22 cellular contexts compared by ENCODE assay signal in the genomic region with DNA sequence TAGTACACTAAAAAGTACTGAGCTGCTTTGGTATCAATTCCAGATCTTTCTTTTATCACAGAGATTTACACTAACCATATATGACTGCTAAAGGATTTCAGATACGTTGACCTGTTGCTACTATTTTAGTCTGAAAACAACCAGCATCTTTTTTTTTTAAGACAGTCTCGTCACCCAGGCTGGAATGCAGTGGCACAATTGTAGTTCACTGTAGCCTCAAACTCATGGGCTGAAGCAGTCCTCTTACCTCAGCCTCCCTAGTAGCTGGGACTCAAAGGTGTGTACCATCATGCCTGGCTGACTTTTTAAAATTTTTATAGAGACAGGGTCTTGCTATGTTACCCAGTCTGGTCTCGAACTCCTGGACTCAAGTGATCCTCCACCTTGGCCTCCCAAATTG. TPM values are rescaled to one million over a fixed set of nuclear protein-coding genes. Genes with fewer than 3 reads are reported as not detected.
DNase-seq lines count a peak whose midpoint lies in the region; ATAC-seq, FAIRE-seq and TF ChIP-seq lines count a peak whose summit lies in the region.
"Had no signal": no experiment of that assay in that cellular context is flagged by ENCODE, and none has a peak within 500 bp of the region (broad histone marks: within the 10 kb centered on the region; RNA-seq: fewer than 3 reads in every experiment).

No MANE protein-coding gene starts in this region.

- no peak overlapping the region for H3K18ac ChIP-seq in H9 (ENCODE audit: insufficient read length, low read depth, low read length)

- H4K5ac ChIP-seq in H9 (ENCODE audit: insufficient read length, low read depth, low read length) = no peak overlapping the region

- H3K36me3 Mint-ChIP-seq in CD14-positive monocyte (peaks cover 31 to 36% of the 10 kb centered on the region in 2 donors), H9 (ENCODE audit: insufficient read depth in 1 of 3, low read depth in 3 of 3) (peaks cover 31 to 48% (median 46%) of the 10 kb centered on the region in 3 experiments; a peak in 6 of 7 replicates), nephron progenitor cell (ENCODE audit: low read depth) (peaks cover 55% of the 10 kb centered on the region)
- H3K36me3 Mint-ChIP-seq in central memory CD8-positive, alpha-beta T cell (ENCODE audit: insufficient read depth) = peaks cover 25% of the 10 kb centered on the region

- no peaks in the 10 kb centered on the region for H3K79me1 ChIP-seq in H9 (ENCODE audit: insufficient read depth, low read depth, low read length, poor library complexity, severe bottlenecking)

- H3K27me3 Mint-ChIP-seq in CD14-positive monocyte (ENCODE audit: low read depth in 3 of 3) = peaks cover under 1 to 2% (median 2%) of the 10 kb centered on the region in 3 donors
- H3K27me3 Mint-ChIP-seq in H9 (ENCODE audit: low read depth) = peaks cover 2% of the 10 kb centered on the region; the same call in 1 of the 2 replicates
- no peaks in the 10 kb centered on the region for H3K27me3 Mint-ChIP-seq in central memory CD8-positive, alpha-beta T cell
- no peaks in the 10 kb centered on the region for H3K27me3 Mint-ChIP-seq in nephron progenitor cell (ENCODE audit: low read depth, poor library complexity)
- H3K27me3 Mint-ChIP-seq: CD4-positive, alpha-beta memory T cell; effector memory CD8-positive, alpha-beta T cell had no signal

- H3K27ac Mint-ChIP-seq in CD14-positive monocyte (peak overlapping the region in 5 of 7 donors; percentile 55 to 92 (median 80)), H9 (peak overlapping the region in 2 of 3 experiments; percentile 2 to 88; a peak in 1 of 7 replicates), nephron progenitor cell (peak overlapping the region; percentile 44)
- peak overlapping the region; percentile 30 for H3K27ac Mint-ChIP-seq in central memory CD8-positive, alpha-beta T cell (ENCODE audit: low read depth)

- H3K4me3 Mint-ChIP-seq in CD14-positive monocyte = no peak overlapping the region
- H3K4me3 Mint-ChIP-seq in H9 = no peak overlapping the region
- H3K4me3 Mint-ChIP-seq in central memory CD8-positive, alpha-beta T cell = no peak overlapping the region
- no peak overlapping the region for H3K4me3 Mint-ChIP-seq in nephron progenitor cell
- H3K4me3 Mint-ChIP-seq: CD4-positive, alpha-beta memory T cell; nephron had no signal

- H3K56ac ChIP-seq in H9 (ENCODE audit: insufficient read length, low read depth, low read length) = no peak overlapping the region

- no peak overlapping the region for H3K27ac ChIP-seq in H9 (ENCODE audit: insufficient read length, low read depth, low read length)
- H3K27ac ChIP-seq: vagina had no signal

- H3K4ac ChIP-seq in H9 (ENCODE audit: low read depth, low read length) = no peak overlapping the region

- H4K20me1 ChIP-seq in H9 (ENCODE audit: control insufficient read depth, insufficient read depth, insufficient read length) = no peaks in the 10 kb centered on the region

- H3K27me3 ChIP-seq in H9 (ENCODE audit: insufficient read depth, low read length) = no peaks in the 10 kb centered on the region
- H3K27me3 ChIP-seq: colonic mucosa, vagina had no signal

- FAIRE-seq in urothelium cell line (lab: Jason Lieb, UNC) = no peak
- FAIRE-seq: TTC549 had no signal

- H4K8ac ChIP-seq in H9 (replicated peaks; ENCODE audit: insufficient read length, low read depth, low read length) = no peak overlapping the region

- H3K9me3 Mint-ChIP-seq in CD14-positive monocyte = peaks cover 0 to 2% (median 0%) of the 10 kb centered on the region in 7 donors
- H3K9me3 Mint-ChIP-seq in H9 = no peaks in the 10 kb centered on the region
- peaks cover 5% of the 10 kb centered on the region for H3K9me3 Mint-ChIP-seq in central memory CD8-positive, alpha-beta T cell
- H3K9me3 Mint-ChIP-seq in nephron progenitor cell = no peaks in the 10 kb centered on the region
- H3K9me3 Mint-ChIP-seq: CD4-positive, alpha-beta memory T cell; effector memory CD8-positive, alpha-beta T cell; nephron had no signal

- intact Hi-C loops in CD14-positive monocyte (cut with micrococcal nuclease) = no loop called here

- no CpG with 5 or more reads among the region's 3 CpGs for whole genome bisulfite sequencing in H9 (ENCODE audit: extremely low coverage, insufficient read length, low lambda C conversion rate)

- H3K23ac ChIP-seq in H9 (ENCODE audit: insufficient read length, low read depth, low read length) = no peak overlapping the region

- H2BK12ac ChIP-seq in H9 (ENCODE audit: insufficient read length, low read depth, low read length) = no peak overlapping the region

- H3K9ac ChIP-seq in H9 (ENCODE audit: extremely low read depth, insufficient read length, low read length) = no peak overlapping the region

- DNase-seq in CD14-positive monocyte (ENCODE audit: low spot score) (no peak), H9 (no peak), nephron progenitor cell (no peak), urothelium cell line (ENCODE audit: low spot score) (no peak), LoVo (ENCODE audit: low spot score) (no peak)
- DNase-seq in central memory CD8-positive, alpha-beta T cell (ENCODE audit: low spot score in 2 of 2) = no peak
- DNase-seq: activated CD4-positive, alpha-beta T cell treated with anti-CD3 and anti-CD28 coated beads, Interleukin-2, amount 50 U/mL, for 1 hour; CD4-positive, alpha-beta memory T cell; colonic mucosa; effector memory CD8-positive, alpha-beta T cell; GDM1; glutamatergic neuron; NCI-H1092; NCI-H1930; NCI-H2227 treated with DMSO at 0.1 percent for 48 hours; Right ventricle myocardium superior; stimulated activated CD8-positive, alpha-beta memory T cell treated with anti-CD3 and anti-CD28 coated beads, Interleukin-4, amount 100 ng/mL, for 48 hours had no signal

- no peak overlapping the region for H2BK20ac ChIP-seq in H9 (ENCODE audit: low read depth, low read length, poor library complexity, severe bottlenecking)

- TF ChIP-seq CTCF in CD14-positive monocyte (IDR thresholded peaks at IDR 0.05) (no peak), H9 (conservative IDR thresholded peaks at IDR 0.05) (no peak), nephron progenitor cell (IDR thresholded peaks at IDR 0.05) (no peak)

- no peak overlapping the region for H2BK120ac ChIP-seq in H9 (ENCODE audit: low read depth, low read length, poor library complexity, severe bottlenecking)

- no peak overlapping the region for H2AK5ac ChIP-seq in H9 (ENCODE audit: insufficient read length, low read length)

- no peaks in the 10 kb centered on the region for H3K9me3 ChIP-seq in H9 (ENCODE audit: control insufficient read depth, low read depth, low read length)
- H3K9me3 ChIP-seq: colonic mucosa, vagina had no signal

- no peak overlapping the region for H4K91ac ChIP-seq in H9 (ENCODE audit: insufficient read length, low read depth, low read length)

- no peak overlapping the region for H2BK15ac ChIP-seq in H9 (ENCODE audit: low read depth, low read length)

- H3K4me2 ChIP-seq in H9 (ENCODE audit: insufficient read depth, insufficient read length, low read length) = no peak overlapping the region

- H2BK5ac ChIP-seq in H9 (ENCODE audit: insufficient read length, low read length) = no peak overlapping the region

- no peak for ATAC-seq in central memory CD8-positive, alpha-beta T cell (replicated peaks; ENCODE audit: extremely low read depth, poor library complexity, severe bottlenecking)
- ATAC-seq in GM21367 (IDR thresholded peaks at IDR 0.05; ENCODE audit: unreplicated experiment) (no peak), HG03521 (IDR thresholded peaks at IDR 0.05; ENCODE audit: unreplicated experiment) (no peak)
- ATAC-seq: effector memory CD8-positive, alpha-beta T cell had no signal

- H3K4me1 Mint-ChIP-seq in CD14-positive monocyte (peaks cover 9% of the 10 kb centered on the region), H9 (peaks cover 9 to 17% of the 10 kb centered on the region in 2 experiments), nephron progenitor cell (no peaks in the 10 kb centered on the region)
- peaks cover 12% of the 10 kb centered on the region for H3K4me1 Mint-ChIP-seq in central memory CD8-positive, alpha-beta T cell

- peaks cover 3% of the 10 kb centered on the region; the same call in 1 of the 2 replicates for H3K4me1 ChIP-seq in H9 (ENCODE audit: insufficient read depth, low read length)
- H3K4me1 ChIP-seq: colonic mucosa had no signal

- H3T11ph ChIP-seq in H9 (ENCODE audit: low read length) = no peak overlapping the region

- no peak overlapping the region for H2AFZ ChIP-seq in H9 (ENCODE audit: low read length)

- no peak overlapping the region for H3K14ac ChIP-seq in H9 (ENCODE audit: insufficient read depth, low read length)

- H3K23me2 ChIP-seq in H9 (ENCODE audit: insufficient read length, low read depth, low read length, poor library complexity, severe bottlenecking) = no peaks in the 10 kb centered on the region

- H3K79me2 ChIP-seq in H9 (ENCODE audit: insufficient read depth, low read length) = no peaks in the 10 kb centered on the region

RNA-seq across cellular contexts. Expression of a gene that starts 24.2 kb away (rescaled TPM):
- polyA plus RNA-seq in CD14-positive monocyte = 10 to 100 TPM; 13.6 to 14.0 TPM
- total RNA-seq in H9 (2021) = 33.6 and 34.9 TPM in 2 replicates

RNA-seq across cellular contexts. Expression of a gene that starts 59.8 kb away (rescaled TPM):
- polyA plus RNA-seq in CD14-positive monocyte = under 1 TPM; 0.27 to 0.35 TPM
- 1.3 and 1.6 TPM in 2 replicates for total RNA-seq in H9 (2021)

Comparison
In these comparisons a context has a peak if more than half of its experiments do, and no peak if none do; other contexts are left out.
1. H3K27ac Mint-ChIP-seq: peak in every context shown above with its lines; median percentile 80 in CD14-positive monocyte; 45 in H9; 44 in nephron progenitor cell; 30 in central memory CD8-positive, alpha-beta T cell.